In genomic region chr10:99916776-99917175, GRCh38 we compare ENCODE assay signal across 18 cellular contexts.
DNase-seq lines count a peak whose midpoint lies in the region; ATAC-seq and TF ChIP-seq lines count a peak whose summit lies in the region.
"Had no signal": no experiment of that assay in that cellular context is flagged by ENCODE, and none has a peak within 500 bp of the region (broad histone marks: within the 10 kb centered on the region; RNA-seq: fewer than 3 reads in every experiment).

No MANE protein-coding gene starts in this region.

- H3K56ac ChIP-seq in H9 (ENCODE audit: insufficient read length, low read depth, low read length): no peak overlapping the region

- no peaks in the 10 kb centered on the region for H3K9me3 Mint-ChIP-seq in H9
- H3K9me3 Mint-ChIP-seq in mesothelial cell of epicardium: no peaks in the 10 kb centered on the region
- no peaks in the 10 kb centered on the region for H3K9me3 Mint-ChIP-seq in progenitor cell of endocrine pancreas (ENCODE audit: low read depth)
- H3K9me3 Mint-ChIP-seq in activated T-cell treated with anti-CD3 and anti-CD28 coated beads, Interleukin-2, amount 50 U/mL, for 4 hours: no peaks in the 10 kb centered on the region
- H3K9me3 Mint-ChIP-seq: CD8-positive, alpha-beta memory T cell had no signal

- no peak overlapping the region for H3K4me2 ChIP-seq in H9 (ENCODE audit: insufficient read depth, insufficient read length, low read length)

- no CpG with 5 or more reads among the region's 5 CpGs for WGBS in H9 (ENCODE audit: extremely low coverage, insufficient read length, low lambda C conversion rate)

- H3K27me3 Mint-ChIP-seq in H9 (ENCODE audit: low read depth) (no peaks in the 10 kb centered on the region), mesothelial cell of epicardium (ENCODE audit: low read depth) (no peaks in the 10 kb centered on the region), progenitor cell of endocrine pancreas (no peaks in the 10 kb centered on the region)
- no peaks in the 10 kb centered on the region for H3K27me3 Mint-ChIP-seq in activated T-cell treated with anti-CD3 and anti-CD28 coated beads, Interleukin-2, amount 50 U/mL, for 4 hours (ENCODE audit: low read depth)
- H3K27me3 Mint-ChIP-seq: CD8-positive, alpha-beta memory T cell had no signal

- H2BK5ac ChIP-seq in H9 (ENCODE audit: insufficient read length, low read length): no peak overlapping the region

- H2AK5ac ChIP-seq in H9 (ENCODE audit: insufficient read length, low read length): no peak overlapping the region

- no peak overlapping the region for H2BK15ac ChIP-seq in H9 (ENCODE audit: low read depth, low read length)

- H3T11ph ChIP-seq in H9 (ENCODE audit: low read length): no peak overlapping the region

- no peak overlapping the region for H3K23ac ChIP-seq in H9 (ENCODE audit: insufficient read length, low read depth, low read length)

- H4K8ac ChIP-seq in H9 (replicated peaks; ENCODE audit: insufficient read length, low read depth, low read length): no peak overlapping the region

- H4K5ac ChIP-seq in H9 (ENCODE audit: insufficient read length, low read depth, low read length): no peak overlapping the region

- H3K27ac ChIP-seq in H9 (ENCODE audit: insufficient read length, low read depth, low read length): no peak overlapping the region
- H3K27ac ChIP-seq in colonic mucosa: peak overlapping the region; percentile 90

- H3K79me2 ChIP-seq in H9 (ENCODE audit: insufficient read depth, low read length): peaks cover 13% of the 10 kb centered on the region; the same call in 1 of the 2 replicates

- no peak overlapping the region for H3K4me3 Mint-ChIP-seq in H9
- H3K4me3 Mint-ChIP-seq in mesothelial cell of epicardium: no peak overlapping the region
- H3K4me3 Mint-ChIP-seq in progenitor cell of endocrine pancreas (ENCODE audit: low read depth): no peak overlapping the region
- H3K4me3 Mint-ChIP-seq in activated T-cell treated with anti-CD3 and anti-CD28 coated beads, Interleukin-2, amount 50 U/mL, for 4 hours: no peak overlapping the region
- H3K4me3 Mint-ChIP-seq: CD8-positive, alpha-beta memory T cell had no signal

- no peak for ATAC-seq in activated T-cell treated with anti-CD3 and anti-CD28 coated beads, Interleukin-2, amount 50 U/mL, for 4 hours
- ATAC-seq in GM21825 (IDR thresholded peaks at IDR 0.05; ENCODE audit: unreplicated experiment): no peak
- ATAC-seq in Right ventricle myocardium inferior: no peak
- ATAC-seq: A549, SK-N-SH treated with all-trans-retinoic acid at 6 μM for 48 hours had no signal

- H3K4me3 ChIP-seq in colonic mucosa: no peak overlapping the region
- H3K4me3 ChIP-seq: A549, HAP-1 had no signal

- no peaks in the 10 kb centered on the region for H3K79me1 ChIP-seq in H9 (ENCODE audit: insufficient read depth, low read depth, low read length, poor library complexity, severe bottlenecking)

- no peak overlapping the region for H2BK20ac ChIP-seq in H9 (ENCODE audit: low read depth, low read length, poor library complexity, severe bottlenecking)

- H3K9ac ChIP-seq in H9 (ENCODE audit: extremely low read depth, insufficient read length, low read length) (no peak overlapping the region), colonic mucosa (ENCODE audit: low read depth in 2 of 2, low read length in 2 of 2) (peak overlapping the region in 1 of 2 donors; percentile 19)

- H4K20me1 ChIP-seq in H9 (ENCODE audit: control insufficient read depth, insufficient read depth, insufficient read length): no peaks in the 10 kb centered on the region

- H3K9me3 ChIP-seq in H9 (ENCODE audit: control insufficient read depth, low read depth, low read length) (no peaks in the 10 kb centered on the region), colonic mucosa (no peaks in the 10 kb centered on the region)
- H3K9me3 ChIP-seq: A549, HAP-1 had no signal

- H3K14ac ChIP-seq in H9 (ENCODE audit: insufficient read depth, low read length): no peak overlapping the region

- DNase-seq in H9 (no peak), colonic mucosa (peak; percentile 61), mesothelial cell of epicardium (ENCODE audit: low spot score in 2 of 2, unreplicated experiment in 2 of 2) (no peak), progenitor cell of endocrine pancreas (ENCODE audit: low spot score, unreplicated experiment) (no peak), NCI-H446 treated with DMSO at 0.1 percent for 48 hours (lab: John Stamatoyannopoulos, UW) (no peak), Right ventricle myocardium inferior (ENCODE audit: missing footprints) (no peak)
- DNase-seq in activated T-cell treated with anti-CD3 and anti-CD28 coated beads, Interleukin-2, amount 50 U/mL, for 4 hours: no peak
- DNase-seq: C1 segment of cervical spinal cord; CD8-positive, alpha-beta memory T cell; KBM-7; NCI-H1105; NCI-H1694; NCI-H2081 treated with DMSO at 0.1 percent for 48 hours; SHP77 treated with DMSO at 0.1 percent for 48 hours had no signal

- H4K91ac ChIP-seq in H9 (ENCODE audit: insufficient read length, low read depth, low read length): no peak overlapping the region

- no peak for TF ChIP-seq CTCF in H9 (conservative IDR thresholded peaks at IDR 0.05)
- no peak for TF ChIP-seq CTCF in colonic mucosa (IDR thresholded peaks at IDR 0.05)
- TF ChIP-seq CTCF in mesothelial cell of epicardium (IDR thresholded peaks at IDR 0.05; ENCODE audit: unreplicated experiment): no peak
- no peak for TF ChIP-seq CTCF in progenitor cell of endocrine pancreas (IDR thresholded peaks at IDR 0.05; ENCODE audit: unreplicated experiment)

- intact Hi-C loops in colonic mucosa (cut with DNase I): loop anchor here (10.0 kb wide), 1 partner anchor 98 kb away; no protein-coding TSS in a partner anchor
- intact Hi-C loops in Right ventricle myocardium inferior (cut with DNase I): loop anchor here (5.0 to 10.0 kb wide), 2 partner anchors 91 to 128 kb away; partner anchors contain the start of gene DNMBP

- no peaks in the 10 kb centered on the region for H3K27me3 ChIP-seq in H9 (ENCODE audit: insufficient read depth, low read length)
- H3K27me3 ChIP-seq in colonic mucosa: no peaks in the 10 kb centered on the region

- H3K23me2 ChIP-seq in H9 (ENCODE audit: insufficient read length, low read depth, low read length, poor library complexity, severe bottlenecking): peaks cover 5% of the 10 kb centered on the region

- H2BK120ac ChIP-seq in H9 (ENCODE audit: low read depth, low read length, poor library complexity, severe bottlenecking): no peak overlapping the region

- no peak overlapping the region for H2BK12ac ChIP-seq in H9 (ENCODE audit: insufficient read length, low read depth, low read length)

- H3K36me3 Mint-ChIP-seq in H9 (ENCODE audit: insufficient read depth in 1 of 3, low read depth in 3 of 3): peaks cover 0 to 7% (median 0%) of the 10 kb centered on the region in 3 experiments; a peak in 2 of 7 replicates
- H3K36me3 Mint-ChIP-seq in mesothelial cell of epicardium: peaks cover 13% of the 10 kb centered on the region
- peaks cover 17% of the 10 kb centered on the region for H3K36me3 Mint-ChIP-seq in progenitor cell of endocrine pancreas (ENCODE audit: insufficient read depth)
- H3K36me3 Mint-ChIP-seq in activated T-cell treated with anti-CD3 and anti-CD28 coated beads, Interleukin-2, amount 50 U/mL, for 4 hours (ENCODE audit: insufficient read depth): peaks cover 2% of the 10 kb centered on the region

- peak overlapping the region in 2 of 3 experiments; percentile 68 to 76; a peak in 3 of 7 replicates for H3K27ac Mint-ChIP-seq in H9
- peak overlapping the region; percentile 47 for H3K27ac Mint-ChIP-seq in mesothelial cell of epicardium
- peak overlapping the region; percentile 80 for H3K27ac Mint-ChIP-seq in progenitor cell of endocrine pancreas
- H3K27ac Mint-ChIP-seq: CD8-positive, alpha-beta memory T cell had no signal

- no peak overlapping the region for H3K4ac ChIP-seq in H9 (ENCODE audit: low read depth, low read length)

- H2AFZ ChIP-seq in H9 (ENCODE audit: low read length): no peak overlapping the region

- H3K36me3 ChIP-seq in colonic mucosa: no peaks in the 10 kb centered on the region
- H3K36me3 ChIP-seq: HAP-1 had no signal

- H3K4me1 Mint-ChIP-seq in H9 (peaks cover 31 to 35% of the 10 kb centered on the region in 2 experiments), mesothelial cell of epicardium (peaks cover 38% of the 10 kb centered on the region), progenitor cell of endocrine pancreas (ENCODE audit: low read depth) (peaks cover 42% of the 10 kb centered on the region)
- H3K4me1 Mint-ChIP-seq in activated T-cell treated with anti-CD3 and anti-CD28 coated beads, Interleukin-2, amount 50 U/mL, for 4 hours (ENCODE audit: low read depth): no peaks in the 10 kb centered on the region
- H3K4me1 Mint-ChIP-seq: CD8-positive, alpha-beta memory T cell had no signal

- H3K4me1 ChIP-seq in H9 (ENCODE audit: insufficient read depth, low read length): no peaks in the 10 kb centered on the region; the same call in 1 of the 2 replicates
- peaks cover 21% of the 10 kb centered on the region for H3K4me1 ChIP-seq in colonic mucosa

- H3K18ac ChIP-seq in H9 (ENCODE audit: insufficient read length, low read depth, low read length): no peak overlapping the region
